In the genomic region with DNA sequence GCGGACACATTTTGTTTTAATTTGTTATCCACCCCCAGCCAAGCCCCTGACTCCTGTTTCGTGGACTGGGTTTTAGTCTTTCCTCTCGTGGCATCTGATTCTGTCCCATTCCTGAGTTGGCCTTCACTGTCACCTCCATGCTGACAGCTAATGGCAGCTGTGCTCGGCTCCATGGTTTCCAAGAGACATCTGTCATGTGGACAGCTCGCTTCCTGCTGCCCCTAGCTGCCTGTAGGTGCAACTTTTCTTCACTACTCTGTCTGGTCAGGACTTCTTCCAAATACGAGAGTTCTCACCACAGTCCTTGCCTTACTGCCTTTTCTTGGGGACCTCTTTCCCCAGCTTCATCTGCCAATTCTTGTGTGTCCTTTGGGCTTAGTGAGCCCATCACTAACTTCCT, we compare ENCODE assay signal across 14 cellular contexts.
DNase-seq lines count a peak whose midpoint lies in the region; ATAC-seq and TF ChIP-seq lines count a peak whose summit lies in the region.
"Had no signal": no experiment of that assay in that cellular context is flagged by ENCODE, and none has a peak within 500 bp of the region (broad histone marks: within the 10 kb centered on the region; RNA-seq: fewer than 3 reads in every experiment).

No MANE protein-coding gene starts in this region.

- intact Hi-C loops in activated T-helper 1 cell treated with anti-CD3 and anti-CD28 coated beads, Interleukin-12 subunit alpha, Interleukin-12 subunit beta, Interleukin-2, Interleukin-4 antibody, amounts not matched to agents 30 ng/mL and 10 ng/mL and 1 ng/mL, durations not matched to agents 14 hours and 24 hours and 36 hours (cut with micrococcal nuclease): no loop called here

- H3K4me1 ChIP-seq in neuronal stem cell (ENCODE audit: control insufficient read depth in 2 of 2, insufficient read depth in 1 of 2, low read depth in 1 of 2, low read length in 2 of 2): no peaks in the 10 kb centered on the region

- H2BK15ac ChIP-seq in neuronal stem cell (ENCODE audit: low read length): no peak overlapping the region

- H3K27ac ChIP-seq in neuronal stem cell (replicated peaks; ENCODE audit: low read length): no peak overlapping the region
- H3K27ac ChIP-seq: SK-N-MC had no signal

- H2BK12ac ChIP-seq in neuronal stem cell (ENCODE audit: low read length): no peak overlapping the region

- peak; percentile 10 for TF ChIP-seq CTCF in chondrocyte (IDR thresholded peaks at IDR 0.05)

- H3K9me3 ChIP-seq in neuronal stem cell (replicated peaks in 1 of 2; ENCODE audit: control insufficient read depth in 2 of 2, insufficient read depth in 1 of 2, low read depth in 1 of 2, low read length in 2 of 2): no peaks in the 10 kb centered on the region

- ATAC-seq in GM21576 (IDR thresholded peaks at IDR 0.05; ENCODE audit: unreplicated experiment): no peak
- ATAC-seq: T-cell had no signal

- H3K27me3 ChIP-seq in H7 (ENCODE audit: control insufficient read depth, insufficient read depth, low read length) (no peaks in the 10 kb centered on the region), neuronal stem cell (ENCODE audit: control insufficient read depth in 3 of 3, insufficient read depth in 3 of 3, low read depth in 1 of 3, low read length in 3 of 3) (no peaks in the 10 kb centered on the region)

- H4K8ac ChIP-seq in neuronal stem cell (ENCODE audit: low read depth, low read length): no peak overlapping the region

- no peak overlapping the region for H3K27ac Mint-ChIP-seq in chondrocyte (ENCODE audit: unreplicated experiment)
- no peak overlapping the region for H3K27ac Mint-ChIP-seq in activated T-helper 1 cell treated with anti-CD3 and anti-CD28 coated beads, Interleukin-12 subunit alpha, Interleukin-12 subunit beta, Interleukin-2, Interleukin-4 antibody, amounts not matched to agents 30 ng/mL and 10 ng/mL and 1 ng/mL, durations not matched to agents 14 hours and 24 hours and 36 hours
- H3K27ac Mint-ChIP-seq: B cell; CD4-positive, alpha-beta memory T cell had no signal

- no peak overlapping the region for H3K4me2 ChIP-seq in neuronal stem cell (ENCODE audit: insufficient read depth, low read length, poor library complexity, severe bottlenecking)

- peaks cover 2% of the 10 kb centered on the region for H3K4me1 Mint-ChIP-seq in chondrocyte (ENCODE audit: low read depth)
- no peaks in the 10 kb centered on the region for H3K4me1 Mint-ChIP-seq in activated T-helper 1 cell treated with anti-CD3 and anti-CD28 coated beads, Interleukin-12 subunit alpha, Interleukin-12 subunit beta, Interleukin-2, Interleukin-4 antibody, amounts not matched to agents 30 ng/mL and 10 ng/mL and 1 ng/mL, durations not matched to agents 14 hours and 24 hours and 36 hours (ENCODE audit: low read depth)
- H3K4me1 Mint-ChIP-seq: B cell; CD4-positive, alpha-beta memory T cell; T-cell had no signal

- DNase-seq in H7: peak; percentile 25
- peak; percentile 64 for DNase-seq in NCI-H1694 (lab: John Stamatoyannopoulos, UW)
- no peak for DNase-seq in chondrocyte (ENCODE audit: low spot score)
- DNase-seq in neuronal stem cell (ENCODE audit: low spot score): no peak
- DNase-seq in NCI-H1436 treated with DMSO at 0.1 percent for 48 hours (lab: John Stamatoyannopoulos, UW): no peak
- DNase-seq in activated T-helper 1 cell treated with anti-CD3 and anti-CD28 coated beads, Interleukin-12 subunit alpha, Interleukin-12 subunit beta, Interleukin-2, Interleukin-4 antibody, amounts not matched to agents 30 ng/mL and 10 ng/mL and 1 ng/mL, durations not matched to agents 14 hours and 24 hours and 36 hours (ENCODE audit: low spot score): no peak
- DNase-seq: CD4-positive, alpha-beta memory T cell; IMR-90; NCI-H187; NCI-H526; T-cell had no signal

- H3K36me3 Mint-ChIP-seq in chondrocyte (ENCODE audit: low read depth): no peaks in the 10 kb centered on the region
- no peaks in the 10 kb centered on the region for H3K36me3 Mint-ChIP-seq in activated T-helper 1 cell treated with anti-CD3 and anti-CD28 coated beads, Interleukin-12 subunit alpha, Interleukin-12 subunit beta, Interleukin-2, Interleukin-4 antibody, amounts not matched to agents 30 ng/mL and 10 ng/mL and 1 ng/mL, durations not matched to agents 14 hours and 24 hours and 36 hours (ENCODE audit: low read depth)
- H3K36me3 Mint-ChIP-seq: CD4-positive, alpha-beta memory T cell; T-cell had no signal

- no CpG with 5 or more reads among the region's 6 CpGs for WGBS in neuronal stem cell (ENCODE audit: extremely low coverage in 2 of 2, insufficient read length in 2 of 2, insufficient replicate concordance in 1 of 2), 2 donors

- no peak overlapping the region for H3K23ac ChIP-seq in neuronal stem cell (ENCODE audit: low read depth, low read length, poor library complexity)

- no peak overlapping the region for H2BK5ac ChIP-seq in neuronal stem cell (ENCODE audit: low read length)

- H3K79me1 ChIP-seq in neuronal stem cell (ENCODE audit: low read depth, low read length): no peaks in the 10 kb centered on the region

- H2AFZ ChIP-seq in neuronal stem cell (ENCODE audit: low read length): no peak overlapping the region

- peaks cover 15% of the 10 kb centered on the region for H3K27me3 Mint-ChIP-seq in chondrocyte (ENCODE audit: low read depth)
- no peaks in the 10 kb centered on the region for H3K27me3 Mint-ChIP-seq in activated T-helper 1 cell treated with anti-CD3 and anti-CD28 coated beads, Interleukin-12 subunit alpha, Interleukin-12 subunit beta, Interleukin-2, Interleukin-4 antibody, amounts not matched to agents 30 ng/mL and 10 ng/mL and 1 ng/mL, durations not matched to agents 14 hours and 24 hours and 36 hours (ENCODE audit: insufficient read depth)

- no peak overlapping the region for H2BK120ac ChIP-seq in neuronal stem cell (ENCODE audit: low read depth, low read length)

- H3K4me3 Mint-ChIP-seq in chondrocyte (ENCODE audit: unreplicated experiment): no peak overlapping the region
- H3K4me3 Mint-ChIP-seq in activated T-helper 1 cell treated with anti-CD3 and anti-CD28 coated beads, Interleukin-12 subunit alpha, Interleukin-12 subunit beta, Interleukin-2, Interleukin-4 antibody, amounts not matched to agents 30 ng/mL and 10 ng/mL and 1 ng/mL, durations not matched to agents 14 hours and 24 hours and 36 hours: no peak overlapping the region
- H3K4me3 Mint-ChIP-seq: B cell; CD4-positive, alpha-beta memory T cell; T-cell had no signal

- no peak overlapping the region for H3K14ac ChIP-seq in neuronal stem cell (ENCODE audit: low read length)

- H4K91ac ChIP-seq in neuronal stem cell (ENCODE audit: low read depth, low read length, poor library complexity): no peak overlapping the region

- H3K18ac ChIP-seq in neuronal stem cell (ENCODE audit: low read length): peak overlapping the region; percentile 63

- H3K9me3 Mint-ChIP-seq in chondrocyte (ENCODE audit: low read depth): no peaks in the 10 kb centered on the region
- H3K9me3 Mint-ChIP-seq in activated T-helper 1 cell treated with anti-CD3 and anti-CD28 coated beads, Interleukin-12 subunit alpha, Interleukin-12 subunit beta, Interleukin-2, Interleukin-4 antibody, amounts not matched to agents 30 ng/mL and 10 ng/mL and 1 ng/mL, durations not matched to agents 14 hours and 24 hours and 36 hours: no peaks in the 10 kb centered on the region
- H3K9me3 Mint-ChIP-seq: T-cell had no signal

- no peak overlapping the region for H2AK5ac ChIP-seq in neuronal stem cell (ENCODE audit: low read depth, low read length)

- H3K4me3 ChIP-seq in H7 (ENCODE audit: insufficient read depth, low read depth, low read length) (no peak overlapping the region), neuronal stem cell (ENCODE audit: low read length in 2 of 2) (no peak overlapping the region)
- H3K4me3 ChIP-seq: SK-N-MC had no signal

- H3K4ac ChIP-seq in neuronal stem cell (ENCODE audit: low read length): no peak overlapping the region

- no peak overlapping the region for H3K9ac ChIP-seq in neuronal stem cell (ENCODE audit: low read depth, low read length, poor library complexity)

- H3K36me3 ChIP-seq in H7 (replicated peaks; ENCODE audit: control insufficient read depth, insufficient read depth, low read length) (no peaks in the 10 kb centered on the region), neuronal stem cell (replicated peaks in 1 of 2; ENCODE audit: control insufficient read depth in 2 of 2, insufficient read depth in 2 of 2, low read length in 2 of 2) (no peaks in the 10 kb centered on the region)

Comparison
In these comparisons a context has a peak if more than half of its experiments do, and no peak if none do; other contexts are left out.
1. DNase-seq: peak in H7 (single experiment) and NCI-H1694 (single experiment); none in chondrocyte (single experiment), neuronal stem cell (single experiment), NCI-H1436 treated with DMSO at 0.1 percent for 48 hours (single experiment) and activated T-helper 1 cell treated with anti-CD3 and anti-CD28 coated beads, Interleukin-12 subunit alpha, Interleukin-12 subunit beta, Interleukin-2, Interleukin-4 antibody, amounts not matched to agents 30 ng/mL and 10 ng/mL and 1 ng/mL, durations not matched to agents 14 hours and 24 hours and 36 hours (single experiment).